23 cellular contexts compared by ENCODE assay signal in genomic region chr15:38102972-38103371, GRCh38.
"Had no signal": no experiment of that assay in that cellular context is flagged by ENCODE, and none has a peak within 500 bp of the region (broad histone marks: within the 10 kb centered on the region; RNA-seq: fewer than 3 reads in every experiment).

No MANE protein-coding gene starts in this region.

- DNase-seq: stimulated activated CD4-positive, alpha-beta T cell treated with anti-CD3 and anti-CD28 coated beads, Interleukin-2, amount 100 ng/mL, for 48 hours; stimulated activated CD4-positive, alpha-beta T cell treated with anti-CD3 and anti-CD28 coated beads, Interleukin-4, amount 100 ng/mL, for 1 hour; stimulated activated CD4-positive, alpha-beta T cell treated with anti-CD3 and anti-CD28 coated beads, Interleukin-4, amount 100 ng/mL, for 24 hours; stimulated activated CD4-positive, alpha-beta T cell treated with anti-CD3 and anti-CD28 coated beads, Interleukin-4, amount 100 ng/mL, for 4 hours; stimulated activated CD8-positive, alpha-beta memory T cell treated with anti-CD3 and anti-CD28 coated beads, Interleukin-4, amount 100 ng/mL, for 48 hours; stimulated activated naive B cell treated with anti-CD40 and anti-IgM and Interleukin-4, amounts not matched to agents 10 μg/mL and 1 μg/mL and 100 μg/mL, for 72 hours; stimulated activated naive CD4-positive, alpha-beta T cell; stimulated activated naive CD4-positive, alpha-beta T cell treated with Interleukin-2 at 50 U/mL for 16 hours; stimulated activated naive CD8-positive, alpha-beta T cell treated with anti-CD3 and anti-CD28 coated beads, Interleukin-15, amount 100 ng/mL, for 72 hours; stimulated activated naive CD8-positive, alpha-beta T cell treated with anti-CD3 and anti-CD28 coated beads, Interleukin-15, Interleukin-2, amounts not matched to agents 100 U/mL and 50 U/mL, for 24 hours; stomach; substantia nigra; testis; thyroid gland; tibial artery; transverse colon; trophoblast cell; upper lobe of left lung; upper lobe of right lung; uterus had no signal

- H3K36me3 Mint-ChIP-seq: type B pancreatic cell had no signal

- H3K4me1 Mint-ChIP-seq: stimulated activated memory B cell treated with anti-CD40 and anti-IgM and Interleukin-4, amounts not matched to agents 10 μg/mL and 1 μg/mL and 100 μg/mL, for 72 hours; stimulated activated naive B cell treated with anti-CD40 and anti-IgM and Interleukin-4, amounts not matched to agents 10 μg/mL and 1 μg/mL and 100 μg/mL, for 72 hours; stimulated activated naive CD8-positive, alpha-beta T cell treated with anti-CD3 and anti-CD28 coated beads, Interleukin-15, amount 100 ng/mL, for 72 hours had no signal

- H3K27me3 Mint-ChIP-seq: type B pancreatic cell had no signal

- H3K4me3 Mint-ChIP-seq: stimulated activated memory B cell treated with anti-CD40 and anti-IgM and Interleukin-4, amounts not matched to agents 10 μg/mL and 1 μg/mL and 100 μg/mL, for 72 hours; stimulated activated naive B cell treated with anti-CD40 and anti-IgM and Interleukin-4, amounts not matched to agents 10 μg/mL and 1 μg/mL and 100 μg/mL, for 72 hours; stimulated activated naive CD8-positive, alpha-beta T cell treated with anti-CD3 and anti-CD28 coated beads, Interleukin-15, amount 100 ng/mL, for 72 hours; stimulated activated naive CD8-positive, alpha-beta T cell treated with anti-CD3 and anti-CD28 coated beads, Interleukin-15, Interleukin-2, amounts not matched to agents 100 ng/mL and 50 ng/mL, for 24 hours; type B pancreatic cell had no signal

- H3K27ac Mint-ChIP-seq: stimulated activated memory B cell treated with anti-CD40 and anti-IgM and Interleukin-4, amounts not matched to agents 10 μg/mL and 1 μg/mL and 100 μg/mL, for 72 hours; stimulated activated naive B cell treated with anti-CD40 and anti-IgM and Interleukin-4, amounts not matched to agents 10 μg/mL and 1 μg/mL and 100 μg/mL, for 72 hours; stimulated activated naive CD8-positive, alpha-beta T cell treated with anti-CD3 and anti-CD28 coated beads, Interleukin-15, amount 100 ng/mL, for 72 hours; stimulated activated naive CD8-positive, alpha-beta T cell treated with anti-CD3 and anti-CD28 coated beads, Interleukin-15, Interleukin-2, amounts not matched to agents 100 ng/mL and 50 ng/mL, for 24 hours; type B pancreatic cell had no signal

- ATAC-seq: stimulated activated memory B cell treated with anti-CD40 and anti-IgM and Interleukin-4, amounts not matched to agents 10 μg/mL and 1 μg/mL and 100 μg/mL, for 72 hours; stimulated activated naive B cell treated with anti-CD40 and anti-IgM and Interleukin-4, amounts not matched to agents 10 μg/mL and 1 μg/mL and 100 μg/mL, for 72 hours; stimulated activated naive CD8-positive, alpha-beta T cell treated with anti-CD3 and anti-CD28 coated beads, Interleukin-15, amount 100 ng/mL, for 72 hours; stimulated activated naive CD8-positive, alpha-beta T cell treated with anti-CD3 and anti-CD28 coated beads, Interleukin-15, Interleukin-2, amounts not matched to agents 100 U/mL and 50 U/mL, for 24 hours; upper lobe of right lung had no signal
